Comparison of ENCODE assay signal across 24 cellular contexts in genomic region chr6:80329496-80329895, GRCh38.
"Had no signal": no experiment of that assay in that cellular context is flagged by ENCODE, and none has a peak within 500 bp of the region (broad histone marks: within the 10 kb centered on the region; RNA-seq: fewer than 3 reads in every experiment).

No MANE protein-coding gene starts in this region.

- FAIRE-seq: urothelium cell line had no signal

- H3K27ac ChIP-seq: coronary artery, skin epidermis, thyroid gland had no signal

- H3K4me1 Mint-ChIP-seq: activated CD4-positive, alpha-beta T cell treated with anti-CD3 and anti-CD28 coated beads, Interleukin-2, amount 10 ng/mL, durations not matched to agents 7 days and 5 days; central memory CD8-positive, alpha-beta T cell; stimulated activated naive B cell treated with anti-CD40 and anti-IgM and Interleukin-4, amounts not matched to agents 10 μg/mL and 1 μg/mL and 100 μg/mL, for 72 hours had no signal

- H3K27ac Mint-ChIP-seq: activated CD4-positive, alpha-beta T cell treated with anti-CD3 and anti-CD28 coated beads, Interleukin-2, amount 10 ng/mL, durations not matched to agents 7 days and 5 days; activated naive CD8-positive, alpha-beta T cell; activated T-cell treated with anti-CD3 and anti-CD28 coated beads, Interleukin-2, amount 50 U/mL, for 72 hours; stimulated activated naive B cell treated with anti-CD40 and anti-IgM and Interleukin-4, amounts not matched to agents 10 μg/mL and 1 μg/mL and 100 μg/mL, for 72 hours; T-helper 2 cell treated with Interferon-gamma antibody and Interleukin-4, amounts not matched to agents 5 μg/mL and 100 μg/mL, for 36 hours had no signal

- H3K9me3 Mint-ChIP-seq: activated CD4-positive, alpha-beta T cell treated with anti-CD3 and anti-CD28 coated beads, Interleukin-2, amount 10 ng/mL, durations not matched to agents 7 days and 5 days; activated T-cell treated with anti-CD3 and anti-CD28 coated beads, Interleukin-2, amount 50 U/mL, for 72 hours; central memory CD8-positive, alpha-beta T cell; naive thymus-derived CD4-positive, alpha-beta T cell; stimulated activated naive B cell treated with anti-CD40 and anti-IgM and Interleukin-4, amounts not matched to agents 10 μg/mL and 1 μg/mL and 100 μg/mL, for 72 hours; T-helper 2 cell treated with Interferon-gamma antibody and Interleukin-4, amounts not matched to agents 5 μg/mL and 100 μg/mL, for 36 hours had no signal

- H3K36me3 ChIP-seq: thyroid gland had no signal

- H3K4me1 ChIP-seq: thyroid gland had no signal

- DNase-seq: activated CD4-positive, alpha-beta T cell treated with anti-CD3 and anti-CD28 coated beads, Interleukin-2, amount 10 ng/mL, durations not matched to agents 7 days and 5 days; activated CD4-positive, CD25-positive, alpha-beta regulatory T cell; activated CD8-positive, alpha-beta memory T cell treated with anti-CD3 and anti-CD28 coated beads, Interleukin-2, amount 50 U/mL, for 48 hours; activated gamma-delta T cell; activated T-cell treated with anti-CD3 and anti-CD28 coated beads, Interleukin-2, amount 50 U/mL, for 72 hours; amniotic stem cell; effector CD8-positive, alpha-beta T cell; foreskin melanocyte; islet precursor cell; mucosa of descending colon; naive thymus-derived CD4-positive, alpha-beta T cell; nucleus accumbens; right cardiac atrium; stimulated activated CD4-positive, alpha-beta T cell treated with anti-CD3 and anti-CD28 coated beads, Interleukin-15, amount 100 ng/mL, for 24 hours; stimulated activated CD4-positive, alpha-beta T cell treated with anti-CD3 and anti-CD28 coated beads, Interleukin-4, amount 100 ng/mL, for 1 hour; stimulated activated naive B cell treated with anti-CD40 and anti-IgM and Interleukin-4, amounts not matched to agents 10 μg/mL and 1 μg/mL and 100 μg/mL, for 72 hours; thyroid gland had no signal

- ATAC-seq: activated T-cell treated with anti-CD3 and anti-CD28 coated beads, Interleukin-2, amount 50 U/mL, for 72 hours; left lobe of liver; mucosa of descending colon; naive thymus-derived CD4-positive, alpha-beta T cell; right cardiac atrium; stimulated activated naive B cell treated with anti-CD40 and anti-IgM and Interleukin-4, amounts not matched to agents 10 μg/mL and 1 μg/mL and 100 μg/mL, for 72 hours had no signal

- H3K27me3 Mint-ChIP-seq: activated CD4-positive, alpha-beta T cell treated with anti-CD3 and anti-CD28 coated beads, Interleukin-2, amount 10 ng/mL, durations not matched to agents 7 days and 5 days; activated naive CD8-positive, alpha-beta T cell; central memory CD8-positive, alpha-beta T cell; naive thymus-derived CD4-positive, alpha-beta T cell; stimulated activated naive B cell treated with anti-CD40 and anti-IgM and Interleukin-4, amounts not matched to agents 10 μg/mL and 1 μg/mL and 100 μg/mL, for 72 hours had no signal

- H3K4me3 ChIP-seq: coronary artery, mucosa of descending colon, skin epidermis, thyroid gland had no signal

- H3K27me3 ChIP-seq: thyroid gland had no signal

- H3K4me3 Mint-ChIP-seq: activated CD4-positive, alpha-beta T cell treated with anti-CD3 and anti-CD28 coated beads, Interleukin-2, amount 10 ng/mL, durations not matched to agents 7 days and 5 days; activated naive CD8-positive, alpha-beta T cell; activated T-cell treated with anti-CD3 and anti-CD28 coated beads, Interleukin-2, amount 50 U/mL, for 72 hours; central memory CD8-positive, alpha-beta T cell; naive thymus-derived CD4-positive, alpha-beta T cell; stimulated activated naive B cell treated with anti-CD40 and anti-IgM and Interleukin-4, amounts not matched to agents 10 μg/mL and 1 μg/mL and 100 μg/mL, for 72 hours; T-helper 2 cell treated with Interferon-gamma antibody and Interleukin-4, amounts not matched to agents 5 μg/mL and 100 μg/mL, for 36 hours had no signal

- H3K9me3 ChIP-seq: mucosa of descending colon, thyroid gland had no signal
